ENCODE assay signal across 8 cellular contexts in the genomic region with DNA sequence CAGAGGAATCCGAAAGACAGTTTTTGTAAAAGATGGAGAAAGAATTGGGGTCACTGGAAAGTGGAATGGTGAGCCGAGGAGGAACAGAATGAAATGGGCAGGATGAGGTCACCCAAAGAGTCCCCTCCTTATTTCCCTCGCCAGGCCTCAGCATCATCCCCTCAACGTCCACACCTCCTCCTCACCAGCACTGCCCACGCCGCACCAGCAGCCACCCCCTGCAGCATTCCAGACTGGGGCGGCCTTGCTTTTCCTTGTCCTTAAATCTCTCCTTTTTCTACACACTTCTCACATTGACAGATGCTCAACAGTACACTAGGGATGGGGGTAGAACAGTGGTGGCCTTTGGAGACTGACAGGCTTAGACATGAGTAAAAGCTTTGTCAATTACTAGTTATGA.
"Had no signal": no experiment of that assay in that cellular context is flagged by ENCODE, and none has a peak within 500 bp of the region (broad histone marks: within the 10 kb centered on the region; RNA-seq: fewer than 3 reads in every experiment).

No MANE protein-coding gene starts in this region.

- H3K4me3 ChIP-seq: GM23338, K562 had no signal

- H2AFZ ChIP-seq: GM23338 had no signal

- DNase-seq: H9, HCEC 1CT, KG1 had no signal

- ATAC-seq: GM23338, HepG2, K562 had no signal

- H3K4me2 ChIP-seq: GM23338 had no signal

- FAIRE-seq: H1, H54, HepG2, K562 had no signal
